Comparison of ENCODE assay signal across 9 cellular contexts in the genomic region with DNA sequence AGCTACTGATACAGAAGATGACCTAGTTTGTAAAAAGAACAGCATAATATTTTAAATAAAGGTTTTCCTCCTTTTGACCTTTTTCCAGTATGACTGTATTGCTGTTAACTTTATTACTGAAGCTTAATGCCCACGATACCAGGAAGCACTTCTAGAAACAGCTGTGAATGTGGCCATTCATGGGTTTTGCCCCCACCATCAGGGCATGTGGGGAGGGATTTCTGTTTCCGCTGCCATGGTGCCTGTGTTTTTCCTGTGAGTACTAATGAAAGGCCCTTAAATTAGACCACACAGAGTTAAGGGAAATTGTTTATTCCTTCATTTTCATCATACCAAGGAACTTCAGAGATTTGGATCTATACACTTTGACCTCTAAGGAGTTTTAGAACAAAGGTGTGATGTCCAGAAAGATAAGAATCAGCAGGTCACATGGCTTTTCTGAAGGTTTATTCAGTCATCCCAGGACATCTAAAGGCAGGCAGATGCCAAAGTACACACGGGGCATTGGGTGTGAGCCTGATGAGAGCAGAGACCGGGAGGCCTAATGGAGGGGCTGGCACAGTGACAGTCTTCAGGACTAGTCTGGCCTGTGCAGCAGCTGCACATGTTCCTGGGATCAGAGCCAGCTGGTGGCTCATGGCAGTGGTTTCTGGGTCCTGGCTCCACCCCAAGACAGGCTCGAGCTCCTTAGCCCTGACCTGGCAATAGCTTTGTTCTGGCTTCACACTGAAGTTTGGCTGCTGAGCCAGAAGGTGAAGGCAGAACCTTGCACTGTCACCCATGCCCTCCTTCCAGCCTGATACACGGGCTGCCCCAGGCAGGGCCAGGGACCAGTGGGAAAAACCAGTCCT.
A peak's percentile ranks its signal among the peaks of the same experiment; 100 is the strongest.
DNase-seq lines count a peak whose midpoint lies in the region; ATAC-seq and TF ChIP-seq lines count a peak whose summit lies in the region.
"Had no signal": no experiment of that assay in that cellular context is flagged by ENCODE, and none has a peak within 500 bp of the region (broad histone marks: within the 10 kb centered on the region; RNA-seq: fewer than 3 reads in every experiment).

No MANE protein-coding gene starts in this region.

- no peak for TF ChIP-seq CTCF in foreskin fibroblast (IDR thresholded peaks at IDR 0.05; ENCODE audit: low read depth, low read length)

- no peak for ATAC-seq in GM18498 (IDR thresholded peaks at IDR 0.05; ENCODE audit: unreplicated experiment)
- ATAC-seq in activated T-cell treated with anti-CD3 and anti-CD28 coated beads, Interleukin-2, amount 50 U/mL, for 4 hours: no peak

- no peak overlapping the region for H3K4me3 ChIP-seq in foreskin fibroblast (ENCODE audit: low read depth in 1 of 2, low read length in 2 of 2)

- H3K36me3 Mint-ChIP-seq in activated T-cell treated with anti-CD3 and anti-CD28 coated beads, Interleukin-2, amount 50 U/mL, for 4 hours (ENCODE audit: insufficient read depth): no peaks in the 10 kb centered on the region

- no peaks in the 10 kb centered on the region for H3K9me3 Mint-ChIP-seq in activated T-cell treated with anti-CD3 and anti-CD28 coated beads, Interleukin-2, amount 50 U/mL, for 4 hours
- H3K9me3 Mint-ChIP-seq: dendritic cell treated with granulocyte-macrophage colony-stimulating factor and Interleukin-4, amounts not matched to agents 40 ng/mL and 50 ng/mL, for 4 days had no signal

- H3K27me3 Mint-ChIP-seq in activated T-cell treated with anti-CD3 and anti-CD28 coated beads, Interleukin-2, amount 50 U/mL, for 4 hours (ENCODE audit: low read depth): peaks cover under 1% of the 10 kb centered on the region

- H3K4me1 Mint-ChIP-seq in activated T-cell treated with anti-CD3 and anti-CD28 coated beads, Interleukin-2, amount 50 U/mL, for 4 hours (ENCODE audit: low read depth): peaks cover 9% of the 10 kb centered on the region

- DNase-seq in AG08396 (ENCODE audit: low spot score) (peak; percentile 84), Kasumi-1 (lab: John Stamatoyannopoulos, UW) (peak; percentile 65 to 74), T1000 (lab: John Stamatoyannopoulos, UW) (peak; percentile 87), foreskin fibroblast (peak; percentile 100), occipital lobe (lab: John Stamatoyannopoulos, UW) (peak; percentile 57)
- DNase-seq in activated effector memory CD4-positive, alpha-beta T cell treated with Interleukin-2 at 50 U/mL for 16 hours: no peak
- no peak for DNase-seq in activated T-cell treated with anti-CD3 and anti-CD28 coated beads, Interleukin-2, amount 50 U/mL, for 4 hours

- H3K4me3 Mint-ChIP-seq in activated T-cell treated with anti-CD3 and anti-CD28 coated beads, Interleukin-2, amount 50 U/mL, for 4 hours: no peak overlapping the region
- H3K4me3 Mint-ChIP-seq: dendritic cell treated with granulocyte-macrophage colony-stimulating factor and Interleukin-4, amounts not matched to agents 40 ng/mL and 50 ng/mL, for 4 days had no signal

Comparison
In these comparisons a context has a peak if more than half of its experiments do, and no peak if none do; other contexts are left out.
1. DNase-seq: peak in AG08396 (single experiment), Kasumi-1 (2 of 2), T1000 (single experiment), foreskin fibroblast (2 of 2) and occipital lobe (single experiment); none in activated effector memory CD4-positive, alpha-beta T cell treated with Interleukin-2 at 50 U/mL for 16 hours (single experiment) and activated T-cell treated with anti-CD3 and anti-CD28 coated beads, Interleukin-2, amount 50 U/mL, for 4 hours (single experiment).